ENCODE assay signal across 32 cellular contexts in genomic region chr9:135488527-135488926, GRCh38. TPM values are rescaled to one million over a fixed set of nuclear protein-coding genes. Genes with fewer than 3 reads are reported as not detected.
"Had no signal": no experiment of that assay in that cellular context is flagged by ENCODE, and none has a peak within 500 bp of the region (broad histone marks: within the 10 kb centered on the region; RNA-seq: fewer than 3 reads in every experiment).

No MANE protein-coding gene starts in this region.

- H3K27me3 ChIP-seq: colonic mucosa, esophagus muscularis mucosa, neural progenitor cell, right atrium auricular region, suprapubic skin, transverse colon, upper lobe of right lung, uterus had no signal

- DNase-seq: colonic mucosa; effector CD8-positive, alpha-beta T cell; endodermal cell; foreskin melanocyte; mesendoderm; midbrain; naive thymus-derived CD4-positive, alpha-beta T cell; stimulated activated CD4-positive, alpha-beta T cell treated with anti-CD3 and anti-CD28 coated beads, Interleukin-15, amount 100 ng/mL, for 24 hours; stimulated activated CD4-positive, alpha-beta T cell treated with anti-CD3 and anti-CD28 coated beads, Interleukin-4, amount 100 ng/mL, for 1 hour; stimulated activated CD8-positive, alpha-beta memory T cell treated with anti-CD3 and anti-CD28 coated beads, Interleukin-4, amount 100 ng/mL, for 48 hours; stimulated activated naive CD4-positive, alpha-beta T cell; stimulated activated naive CD8-positive, alpha-beta T cell treated with anti-CD3 and anti-CD28 coated beads, Interleukin-15, amount 100 ng/mL, for 72 hours; transverse colon; upper lobe of right lung; uterus had no signal

- FAIRE-seq: keratinocyte had no signal

- H3K27me3 Mint-ChIP-seq: dendritic cell treated with granulocyte-macrophage colony-stimulating factor and Interleukin-4, amounts not matched to agents 40 ng/mL and 50 ng/mL, for 4 days had no signal

- H3K4me1 ChIP-seq: colonic mucosa, esophagus muscularis mucosa, neural progenitor cell, prostate gland, right atrium auricular region, suprapubic skin, transverse colon, upper lobe of right lung, uterus had no signal

- H3K4me3 ChIP-seq: colonic mucosa, esophagus muscularis mucosa, neural progenitor cell, prostate gland, right atrium auricular region, skin epidermis, suprapubic skin, transverse colon, upper lobe of right lung, uterus had no signal

- H3K36me3 Mint-ChIP-seq: naive thymus-derived CD4-positive, alpha-beta T cell had no signal

- H2AFZ ChIP-seq: neural progenitor cell had no signal

- H3K4me2 ChIP-seq: neural progenitor cell had no signal

- H3K9me3 ChIP-seq: colonic mucosa, esophagus muscularis mucosa, prostate gland, right atrium auricular region, suprapubic skin, transverse colon, upper lobe of right lung, uterus had no signal

- H3K27ac Mint-ChIP-seq: dendritic cell treated with granulocyte-macrophage colony-stimulating factor and Interleukin-4, amounts not matched to agents 40 ng/mL and 50 ng/mL, for 4 days; endodermal cell; naive thymus-derived CD4-positive, alpha-beta T cell; nephron; neural progenitor cell; stimulated activated naive CD8-positive, alpha-beta T cell treated with anti-CD3 and anti-CD28 coated beads, Interleukin-15, amount 100 ng/mL, for 72 hours had no signal

- H3K9me3 Mint-ChIP-seq: dendritic cell treated with granulocyte-macrophage colony-stimulating factor and Interleukin-4, amounts not matched to agents 40 ng/mL and 50 ng/mL, for 4 days; endodermal cell; nephron; neural progenitor cell; stimulated activated naive CD8-positive, alpha-beta T cell treated with anti-CD3 and anti-CD28 coated beads, Interleukin-15, amount 100 ng/mL, for 72 hours had no signal

- H3K36me3 ChIP-seq: colonic mucosa, neural progenitor cell, prostate gland, uterus had no signal

- H3K4me3 Mint-ChIP-seq: dendritic cell treated with granulocyte-macrophage colony-stimulating factor and Interleukin-4, amounts not matched to agents 40 ng/mL and 50 ng/mL, for 4 days; endodermal cell; naive thymus-derived CD4-positive, alpha-beta T cell; nephron; neural progenitor cell; stimulated activated naive CD8-positive, alpha-beta T cell treated with anti-CD3 and anti-CD28 coated beads, Interleukin-15, amount 100 ng/mL, for 72 hours had no signal

- H3K4me1 Mint-ChIP-seq: endodermal cell; naive thymus-derived CD4-positive, alpha-beta T cell; nephron; neural progenitor cell; stimulated activated naive CD8-positive, alpha-beta T cell treated with anti-CD3 and anti-CD28 coated beads, Interleukin-15, amount 100 ng/mL, for 72 hours had no signal

- ATAC-seq: naive thymus-derived CD4-positive, alpha-beta T cell; stimulated activated naive CD8-positive, alpha-beta T cell treated with anti-CD3 and anti-CD28 coated beads, Interleukin-15, amount 100 ng/mL, for 72 hours; upper lobe of right lung had no signal

- H3K9ac ChIP-seq: neural progenitor cell had no signal

- H3K27ac ChIP-seq: colonic mucosa, esophagus muscularis mucosa, neural progenitor cell, prostate gland, right atrium auricular region, skin epidermis, suprapubic skin, transverse colon, upper lobe of right lung, uterus had no signal

RNA-seq across cellular contexts. Expression of gene LCN1, which starts 32.7 kb away (rescaled TPM):
- total RNA-seq: cerebellum; colonic mucosa; endodermal cell; epithelial cell of proximal tubule; esophagus muscularis mucosa; fibroblast of lung; left lobe of liver; liver; lung microvascular endothelial cell; mucosa of gallbladder; naive thymus-derived CD4-positive, alpha-beta T cell; osteocyte; prostate gland; right atrium auricular region; suprapubic skin; transverse colon; upper lobe of right lung had no signal
- polyA plus RNA-seq: fibroblast of lung; keratinocyte; liver; naive thymus-derived CD4-positive, alpha-beta T cell had no signal

RNA-seq across cellular contexts. Expression of gene OBP2A, which starts 57.4 kb away (rescaled TPM):
- total RNA-seq: cerebellum; colonic mucosa; endodermal cell; epithelial cell of proximal tubule; esophagus muscularis mucosa; fibroblast of lung; left lobe of liver; liver; lung microvascular endothelial cell; mucosa of gallbladder; naive thymus-derived CD4-positive, alpha-beta T cell; osteocyte; right atrium auricular region; transverse colon; upper lobe of right lung; uterus had no signal
- polyA plus RNA-seq: fibroblast of lung; keratinocyte; liver; naive thymus-derived CD4-positive, alpha-beta T cell had no signal
